8 cellular contexts compared by ENCODE assay signal in the genomic region with DNA sequence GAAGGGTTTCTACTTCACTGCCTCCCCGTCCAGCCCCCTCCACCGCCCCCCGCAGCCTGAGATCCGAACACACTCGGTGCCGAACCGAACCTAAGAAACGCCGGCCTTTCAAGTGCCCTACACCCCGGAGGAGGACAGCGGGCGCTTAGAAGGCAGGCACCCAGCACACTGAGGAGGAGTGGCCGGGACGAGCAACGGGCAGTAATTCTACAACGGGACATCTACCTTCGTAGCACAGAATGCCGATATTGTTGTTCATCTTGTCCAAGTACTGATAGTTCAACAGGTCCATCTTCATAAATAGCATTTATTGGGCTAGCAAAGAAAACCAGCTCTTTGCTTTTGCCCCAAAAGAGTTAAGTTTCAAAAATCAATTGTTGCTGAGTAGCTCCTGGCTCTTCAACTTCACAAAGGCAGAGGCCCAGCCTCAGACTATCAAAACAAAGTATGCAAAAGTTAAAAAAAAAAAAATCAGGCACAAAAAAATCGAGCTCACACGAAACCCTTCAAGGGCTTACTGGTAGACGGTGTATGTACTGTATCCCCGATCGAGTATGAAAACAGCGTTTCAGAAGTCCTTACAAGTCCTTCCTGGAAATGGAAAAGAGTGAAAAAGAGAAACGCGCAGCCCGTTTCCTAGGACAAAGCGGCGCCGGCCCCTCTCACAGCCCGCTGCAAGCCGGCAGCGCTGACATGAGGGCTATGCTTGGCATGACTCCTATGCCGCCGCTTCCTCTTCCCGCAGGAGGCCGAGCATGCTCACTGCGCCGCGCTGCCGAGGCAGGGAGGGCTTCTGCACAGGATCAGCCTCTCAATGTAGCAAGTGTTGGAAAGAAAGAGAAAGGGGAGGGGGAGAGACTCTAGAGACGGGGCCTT. TPM values are rescaled to one million over a fixed set of nuclear protein-coding genes. Genes with fewer than 3 reads are reported as not detected.
DNase-seq lines count a peak whose midpoint lies in the region; ATAC-seq and TF ChIP-seq lines count a peak whose summit lies in the region.

A gene with protein sequence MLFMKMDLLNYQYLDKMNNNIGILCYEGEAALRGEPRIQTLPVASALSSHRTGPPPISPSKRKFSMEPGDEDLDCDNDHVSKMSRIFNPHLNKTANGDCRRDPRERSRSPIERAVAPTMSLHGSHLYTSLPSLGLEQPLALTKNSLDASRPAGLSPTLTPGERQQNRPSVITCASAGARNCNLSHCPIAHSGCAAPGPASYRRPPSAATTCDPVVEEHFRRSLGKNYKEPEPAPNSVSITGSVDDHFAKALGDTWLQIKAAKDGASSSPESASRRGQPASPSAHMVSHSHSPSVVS (minus strand): TSS at position 704 of the 876 bp plus-strand sequence. CDS start 397 bp downstream, at position 307.

- H3K4me1 Mint-ChIP-seq in GM23338: peaks cover 31% of the 10 kb centered on the region
- peaks cover 38% of the 10 kb centered on the region for H3K4me1 Mint-ChIP-seq in activated naive CD4-positive, alpha-beta T cell treated with anti-CD3 and anti-CD28 coated beads, Interleukin-2, amount 10 ng/mL, durations not matched to agents 7 days and 5 days

- peak within 1 kb of the TSS; percentile 73 for H3K4me2 ChIP-seq in GM23338

- no peaks in the 10 kb centered on the region for H3K36me3 Mint-ChIP-seq in GM23338 (ENCODE audit: low read depth)
- peaks cover 28% of the 10 kb centered on the region for H3K36me3 Mint-ChIP-seq in activated naive CD4-positive, alpha-beta T cell treated with anti-CD3 and anti-CD28 coated beads, Interleukin-2, amount 10 ng/mL, durations not matched to agents 7 days and 5 days

- peak within 1 kb of the TSS; percentile 82 for H3K27ac ChIP-seq in GM23338 (ENCODE audit: low read depth)
- H3K27ac ChIP-seq in substantia nigra (ENCODE audit: low read depth, low read length, poor library complexity, severe bottlenecking): peak within 1 kb of the TSS; percentile 93

- peak; percentile 92 for ATAC-seq in GM23338

- peak; percentile 92 for DNase-seq in Daoy (ENCODE audit: low read depth)
- peak; percentile 92 for DNase-seq in GM23338 (ENCODE audit: low spot score)
- peak; percentile 87 for DNase-seq in LHCN-M2 (ENCODE audit: low read depth)
- DNase-seq in SK-N-DZ (ENCODE audit: low spot score): peak; percentile 98
- DNase-seq in activated naive CD4-positive, alpha-beta T cell treated with anti-CD3 and anti-CD28 coated beads, Interleukin-2, amount 10 ng/mL, durations not matched to agents 7 days and 5 days: peak; percentile 78
- peak; percentile 80 for DNase-seq in germinal center (ENCODE audit: low spot score)
- peak; percentile 63 for DNase-seq in non-pigmented ciliary epithelial cell (ENCODE audit: low read depth)
- peak; percentile 47 to 94 (median 87) for DNase-seq in substantia nigra (lab: John Stamatoyannopoulos, UW)

- CTCF ChIA-PET in activated naive CD4-positive, alpha-beta T cell treated with anti-CD3 and anti-CD28 coated beads, Interleukin-2, amount 10 ng/mL, durations not matched to agents 7 days and 5 days (lab: Charles Lee): interaction anchor here (0.6 to 1.8 kb wide), 8 partner anchors 9 to 360 kb away, joined by 3 to 6 read pairs (median 3); a partner anchor contains a TSS

- no peaks in the 10 kb centered on the region for H4K20me1 ChIP-seq in GM23338 (replicated peaks; ENCODE audit: insufficient read depth)

- no peaks in the 10 kb centered on the region for H3K9me3 Mint-ChIP-seq in GM23338
- H3K9me3 Mint-ChIP-seq in activated naive CD4-positive, alpha-beta T cell treated with anti-CD3 and anti-CD28 coated beads, Interleukin-2, amount 10 ng/mL, durations not matched to agents 7 days and 5 days: no peaks in the 10 kb centered on the region

- peaks cover 6% of the 10 kb centered on the region for H3K4me1 ChIP-seq in GM23338 (ENCODE audit: insufficient read depth)

- TF ChIP-seq CTCF in GM23338 (conservative IDR thresholded peaks at IDR 0.05; ENCODE audit: low read depth in 2 of 2): 0 out of 4 replicates have a peak, but pooled peaks of 1 of the 2 experiments have one; percentile 21

- H3K27me3 Mint-ChIP-seq in GM23338 (ENCODE audit: insufficient read depth, low read depth, poor library complexity): peaks cover 9% of the 10 kb centered on the region
- peaks cover 25% of the 10 kb centered on the region for H3K27me3 Mint-ChIP-seq in activated naive CD4-positive, alpha-beta T cell treated with anti-CD3 and anti-CD28 coated beads, Interleukin-2, amount 10 ng/mL, durations not matched to agents 7 days and 5 days

- peak within 1 kb of the TSS; percentile 12; the same call in 1 of the 2 replicates for H2AFZ ChIP-seq in GM23338

- H3K36me3 ChIP-seq in GM23338 (ENCODE audit: insufficient read depth): no peaks in the 10 kb centered on the region

- no peaks in the 10 kb centered on the region for H3K27me3 ChIP-seq in GM23338 (ENCODE audit: insufficient read depth)

- H3K4me3 Mint-ChIP-seq in GM23338: peak within 1 kb of the TSS; percentile 97
- peak within 1 kb of the TSS; percentile 100 for H3K4me3 Mint-ChIP-seq in activated naive CD4-positive, alpha-beta T cell treated with anti-CD3 and anti-CD28 coated beads, Interleukin-2, amount 10 ng/mL, durations not matched to agents 7 days and 5 days

- H3K4me3 ChIP-seq in GM23338: peak within 1 kb of the TSS; percentile 83

- peak within 1 kb of the TSS; percentile 97 for H3K27ac Mint-ChIP-seq in GM23338
- H3K27ac Mint-ChIP-seq in activated naive CD4-positive, alpha-beta T cell treated with anti-CD3 and anti-CD28 coated beads, Interleukin-2, amount 10 ng/mL, durations not matched to agents 7 days and 5 days: peak within 1 kb of the TSS; percentile 100

- H3K79me2 ChIP-seq in GM23338 (replicated peaks; ENCODE audit: insufficient read depth): peaks cover 39% of the 10 kb centered on the region

- no peaks in the 10 kb centered on the region for H3K9me2 ChIP-seq in GM23338 (ENCODE audit: insufficient read depth)

- H3F3A ChIP-seq in GM23338 (replicated peaks; ENCODE audit: low read depth): peaks cover 6% of the 10 kb centered on the region; the same call in 1 of the 2 replicates

TF ChIP-seq in GM23338, 12 proteins besides CTCF, POLR2A, EP300 and RAD21:
- TF ChIP-seq ZNF331 (CRISPR knock-in tag; IDR thresholded peaks at IDR 0.05; ENCODE audit: low read depth) (no peak), NANOG (IDR thresholded peaks at IDR 0.05; ENCODE audit: borderline replicate concordance) (no peak), STAT1 (IDR thresholded peaks at IDR 0.05; ENCODE audit: unreplicated experiment) (no peak), POLR2AphosphoS5 (IDR thresholded peaks at IDR 0.05; ENCODE audit: low read depth) (peak; percentile 58), EZH2 (IDR thresholded peaks at IDR 0.05; ENCODE audit: low read depth, unreplicated experiment) (no peak)
- TF ChIP-seq, protein P1, sequence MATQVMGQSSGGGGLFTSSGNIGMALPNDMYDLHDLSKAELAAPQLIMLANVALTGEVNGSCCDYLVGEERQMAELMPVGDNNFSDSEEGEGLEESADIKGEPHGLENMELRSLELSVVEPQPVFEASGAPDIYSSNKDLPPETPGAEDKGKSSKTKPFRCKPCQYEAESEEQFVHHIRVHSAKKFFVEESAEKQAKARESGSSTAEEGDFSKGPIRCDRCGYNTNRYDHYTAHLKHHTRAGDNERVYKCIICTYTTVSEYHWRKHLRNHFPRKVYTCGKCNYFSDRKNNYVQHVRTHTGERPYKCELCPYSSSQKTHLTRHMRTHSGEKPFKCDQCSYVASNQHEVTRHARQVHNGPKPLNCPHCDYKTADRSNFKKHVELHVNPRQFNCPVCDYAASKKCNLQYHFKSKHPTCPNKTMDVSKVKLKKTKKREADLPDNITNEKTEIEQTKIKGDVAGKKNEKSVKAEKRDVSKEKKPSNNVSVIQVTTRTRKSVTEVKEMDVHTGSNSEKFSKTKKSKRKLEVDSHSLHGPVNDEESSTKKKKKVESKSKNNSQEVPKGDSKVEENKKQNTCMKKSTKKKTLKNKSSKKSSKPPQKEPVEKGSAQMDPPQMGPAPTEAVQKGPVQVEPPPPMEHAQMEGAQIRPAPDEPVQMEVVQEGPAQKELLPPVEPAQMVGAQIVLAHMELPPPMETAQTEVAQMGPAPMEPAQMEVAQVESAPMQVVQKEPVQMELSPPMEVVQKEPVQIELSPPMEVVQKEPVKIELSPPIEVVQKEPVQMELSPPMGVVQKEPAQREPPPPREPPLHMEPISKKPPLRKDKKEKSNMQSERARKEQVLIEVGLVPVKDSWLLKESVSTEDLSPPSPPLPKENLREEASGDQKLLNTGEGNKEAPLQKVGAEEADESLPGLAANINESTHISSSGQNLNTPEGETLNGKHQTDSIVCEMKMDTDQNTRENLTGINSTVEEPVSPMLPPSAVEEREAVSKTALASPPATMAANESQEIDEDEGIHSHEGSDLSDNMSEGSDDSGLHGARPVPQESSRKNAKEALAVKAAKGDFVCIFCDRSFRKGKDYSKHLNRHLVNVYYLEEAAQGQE (IDR thresholded peaks at IDR 0.05; ENCODE audit: unreplicated experiment): no peak

RNA-seq across cellular contexts. Expression of the gene that starts here (rescaled TPM):
- total RNA-seq in Daoy (2014; rRNA removed; shearing (Covaris generic)): 32.7 and 35.0 TPM in 2 replicates
- 39.1 and 45.9 TPM in 2 replicates for total RNA-seq in GM23338 (2014; rRNA removed; shearing (Covaris generic))
- polyA plus RNA-seq in GM23338 (2016; fragmentation: Nextera tagmentation; extraction: Ambion mirVana): 20.8 and 23.2 TPM in 2 replicates
- total RNA-seq in LHCN-M2 (2014; rRNA removed): 65.8 and 66.5 TPM in 2 replicates
- polyA plus RNA-seq in LHCN-M2 (2012): 20.0 TPM
- 66.3 and 66.4 TPM in 2 replicates for polyA plus RNA-seq in SK-N-DZ (2014; cell fraction: cytosol; rRNA removed)
- polyA plus RNA-seq in SK-N-DZ (2014; cell fraction: nucleus; rRNA removed): 36.2 and 37.4 TPM in 2 replicates

Comparison
In these comparisons a context has a peak if more than half of its experiments do, and no peak if none do; other contexts are left out.
1. Peak in every context shown above with its lines: DNase-seq, ATAC-seq, H3K4me3 ChIP-seq and H3K27ac ChIP-seq.